Comparison of ENCODE assay signal across 8 cellular contexts in genomic region chr10:110069502-110069982, GRCh38.
DNase-seq lines count a peak whose midpoint lies in the region; ATAC-seq, FAIRE-seq and TF ChIP-seq lines count a peak whose summit lies in the region.

No MANE protein-coding gene starts in this region.

- intact Hi-C loops in transverse colon (cut with DNase I; ENCODE audit: low total_unique reads): no loop called here

- in situ Hi-C loops in transverse colon (cut with MboI; ENCODE audit: low pct_ligation_motif_present in 1 of 4, low pct_unique_long_range_greater_than_20kb in 1 of 4, low sequenced_read_pairs in 3 of 4): no loop called here

- peak; percentile 77 for FAIRE-seq in endometrium (lab: Jason Lieb, UNC)

- TF ChIP-seq POLR2A in transverse colon (IDR thresholded peaks at IDR 0.05): no peak

- peak overlapping the region; percentile 31 to 63 (median 57) for H3K27ac ChIP-seq in transverse colon

- H3K9me3 ChIP-seq in transverse colon: no peaks in the 10 kb centered on the region

- no peak for TF ChIP-seq EP300 in transverse colon (IDR thresholded peaks at IDR 0.05; ENCODE audit: low read depth)

- 54% methylated on average over 1 of the region's 1 CpG for WGBS in transverse colon (ENCODE audit: low coverage in 1 of 2), 2 donors

- no peak for TF ChIP-seq CTCF in transverse colon (IDR thresholded peaks at IDR 0.05)

- DNase-seq in NCI-H2171 treated with DMSO at 0.1 percent for 48 hours (lab: John Stamatoyannopoulos, UW) (peak; percentile 31), NCI-H2171 (lab: John Stamatoyannopoulos, UW) (no peak), NCI-H1105 treated with DMSO at 0.1 percent for 48 hours (lab: John Stamatoyannopoulos, UW) (peak; percentile 73), transverse colon (no peak), ureter (ENCODE audit: low spot score) (no peak), HuH-7.5 (ENCODE audit: low spot score) (no peak)

- H3K36me3 ChIP-seq in transverse colon: no peaks in the 10 kb centered on the region

- peaks cover 0 to 65% (median 6%) of the 10 kb centered on the region in 4 donors for H3K4me1 ChIP-seq in transverse colon

- no peaks in the 10 kb centered on the region for H3K27me3 ChIP-seq in transverse colon

- peak; percentile 63 for ATAC-seq in HG02588 (IDR thresholded peaks at IDR 0.05; ENCODE audit: unreplicated experiment)

- H3K4me3 ChIP-seq in transverse colon: no peak overlapping the region

Comparison
In these comparisons a context has a peak if more than half of its experiments do, and no peak if none do; other contexts are left out.
1. DNase-seq: peak in NCI-H2171 treated with DMSO at 0.1 percent for 48 hours (single experiment) and NCI-H1105 treated with DMSO at 0.1 percent for 48 hours (single experiment); none in NCI-H2171 (single experiment), transverse colon (single experiment), ureter (single experiment) and HuH-7.5 (single experiment).